In genomic region chr6:43702522-43703440, GRCh38 we compare ENCODE assay signal across 8 cellular contexts. TPM values are rescaled to one million over a fixed set of nuclear protein-coding genes. Genes with fewer than 3 reads are reported as not detected.
DNase-seq lines count a peak whose midpoint lies in the region; ATAC-seq and TF ChIP-seq lines count a peak whose summit lies in the region.

No MANE protein-coding gene starts in this region.

- ATAC-seq in HG03139 (IDR thresholded peaks at IDR 0.05; ENCODE audit: unreplicated experiment) = peak; percentile 66
- peak; percentile 90 for ATAC-seq in RWPE2 (ENCODE audit: low read depth)
- ATAC-seq in GM18867 (IDR thresholded peaks at IDR 0.05; ENCODE audit: unreplicated experiment) = no peak
- ATAC-seq in GM21529 (IDR thresholded peaks at IDR 0.05; ENCODE audit: unreplicated experiment) = no peak

- in situ Hi-C loops in transverse colon (cut with MboI; ENCODE audit: low pct_ligation_motif_present in 1 of 4, low pct_unique_long_range_greater_than_20kb in 1 of 4, low sequenced_read_pairs in 3 of 4) = no loop called here

- peak overlapping the region; percentile 43 for H3K27ac ChIP-seq in RWPE2 (ENCODE audit: poor library complexity, severe bottlenecking)
- H3K27ac ChIP-seq in transverse colon = peak overlapping the region; percentile 72 to 84 (median 80)

- DNase-seq in ELR (ENCODE audit: low read depth) (peak; percentile 93), RWPE2 (ENCODE audit: low spot score) (peak; percentile 95), epithelial cell of esophagus (ENCODE audit: low read depth) (peak; percentile 95), mesenteric fat pad (ENCODE audit: low spot score) (peak; percentile 96), transverse colon (peak; percentile 93)

- H3K9me3 ChIP-seq in RWPE2 (ENCODE audit: severe bottlenecking) (no peaks in the 10 kb centered on the region), transverse colon (no peaks in the 10 kb centered on the region)

- WGBS in transverse colon (ENCODE audit: low coverage in 1 of 2), 2 donors = 33 to 100% methylated on average over 2 to 15 of the region's 15 CpGs

- H3K27me3 ChIP-seq in RWPE2 (ENCODE audit: insufficient read depth, poor library complexity, severe bottlenecking) (no peaks in the 10 kb centered on the region), transverse colon (no peaks in the 10 kb centered on the region)

- TF ChIP-seq EP300 in transverse colon (IDR thresholded peaks at IDR 0.05; ENCODE audit: low read depth) = no peak

- intact Hi-C loops in transverse colon (cut with DNase I; ENCODE audit: low total_unique reads) = no loop called here

- TF ChIP-seq CTCF in RWPE2 (IDR thresholded peaks at IDR 0.05; ENCODE audit: poor library complexity, severe bottlenecking) (no peak), epithelial cell of esophagus (IDR thresholded peaks at IDR 0.05; ENCODE audit: insufficient read depth, low read depth, low read length, missing control alignments) (no peak), transverse colon (IDR thresholded peaks at IDR 0.05) (no peak)

- peak; percentile 55 for TF ChIP-seq POLR2A in transverse colon (IDR thresholded peaks at IDR 0.05)

- H3K36me3 ChIP-seq in RWPE2 (ENCODE audit: low read depth) = no peaks in the 10 kb centered on the region
- no peaks in the 10 kb centered on the region for H3K36me3 ChIP-seq in transverse colon

- H3K4me1 ChIP-seq in RWPE2 (ENCODE audit: insufficient read depth, poor library complexity, severe bottlenecking) (peaks cover 32% of the 10 kb centered on the region), transverse colon (peaks cover 27 to 79% (median 59%) of the 10 kb centered on the region in 4 donors)

- H3K4me3 ChIP-seq in RWPE2 (ENCODE audit: severe bottlenecking) = no peak overlapping the region
- H3K4me3 ChIP-seq in epithelial cell of esophagus (ENCODE audit: low read length) = no peak overlapping the region
- H3K4me3 ChIP-seq in transverse colon = no peak overlapping the region

RNA-seq across cellular contexts. Expression of gene MRPS18A, which starts 15.2 kb away (rescaled TPM):
- total RNA-seq in mesenteric fat pad (34.5 TPM), transverse colon (10 to 100 TPM; 25.4 to 48.6 (median 40.3) TPM)

RNA-seq across cellular contexts. Expression of gene RSPH9, which starts 57.9 kb away (rescaled TPM):
- not detected for total RNA-seq in mesenteric fat pad
- not detected for total RNA-seq in transverse colon

Comparison
In these comparisons a context has a peak if more than half of its experiments do, and no peak if none do; other contexts are left out.
1. ATAC-seq: peak in HG03139 (single experiment) and RWPE2 (single experiment); none in GM18867 (single experiment) and GM21529 (single experiment).
2. Peak in every context shown above with its lines, with median percentiles within 50 percentile points of each other: DNase-seq.